Comparison of ENCODE assay signal across 1 cellular context in genomic region chr9:134324359-134325095, GRCh38.
TF ChIP-seq lines count a peak whose summit lies in the region.

No MANE protein-coding gene starts in this region.

TF ChIP-seq in liver, 16 proteins besides CTCF, POLR2A, EP300 and RAD21 (continued from another document):
- TF ChIP-seq TAF1 (conservative IDR thresholded peaks at IDR 0.05) = no peak
- no peak for TF ChIP-seq FOXA1 (IDR thresholded peaks at IDR 0.05)
- TF ChIP-seq, protein P1, sequence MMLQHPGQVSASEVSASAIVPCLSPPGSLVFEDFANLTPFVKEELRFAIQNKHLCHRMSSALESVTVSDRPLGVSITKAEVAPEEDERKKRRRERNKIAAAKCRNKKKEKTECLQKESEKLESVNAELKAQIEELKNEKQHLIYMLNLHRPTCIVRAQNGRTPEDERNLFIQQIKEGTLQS (IDR thresholded peaks at IDR 0.05) = no peak
- no peak for TF ChIP-seq EGR1 (IDR thresholded peaks at IDR 0.05; ENCODE audit: low read depth in 2 of 2)
